Comparison of ENCODE assay signal across 7 cellular contexts in the genomic region with DNA sequence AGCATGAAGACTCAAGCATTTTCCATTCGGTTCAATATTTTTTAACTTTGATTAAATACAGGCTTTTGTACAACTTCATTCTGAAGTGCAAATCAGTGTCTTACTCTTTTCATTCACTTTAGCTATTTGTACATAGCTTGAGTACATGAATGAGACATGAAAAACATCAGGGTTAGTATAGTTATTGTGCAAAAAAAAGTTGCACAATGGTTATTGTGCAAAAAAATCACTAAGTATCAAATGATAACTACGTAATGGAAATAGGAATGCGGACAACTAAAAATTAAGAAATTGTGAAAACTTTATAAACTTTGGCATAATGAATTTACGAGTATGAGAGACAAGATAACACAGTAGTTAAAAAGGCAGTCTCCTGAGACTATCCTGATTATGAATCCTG.
"Had no signal": no experiment of that assay in that cellular context is flagged by ENCODE, and none has a peak within 500 bp of the region (broad histone marks: within the 10 kb centered on the region; RNA-seq: fewer than 3 reads in every experiment).

No MANE protein-coding gene starts in this region.

- H3K4me1 Mint-ChIP-seq: H9, IgD-negative memory B cell had no signal

- H3K9ac ChIP-seq: GM23248 had no signal

- H3K36me3 Mint-ChIP-seq: IgD-negative memory B cell had no signal

- H3K27ac ChIP-seq: GM23248, HL-60 had no signal

- H2AFZ ChIP-seq: GM23248 had no signal

- H3K4me3 ChIP-seq: GM23248 had no signal

- DNase-seq: GM23248, GOT3, H9, HCEC 1CT, KG1 had no signal

- H3K4me3 Mint-ChIP-seq: H9, IgD-negative memory B cell had no signal

- H3K27ac Mint-ChIP-seq: H9, IgD-negative memory B cell had no signal
